ENCODE assay signal across 8 cellular contexts in the genomic region with DNA sequence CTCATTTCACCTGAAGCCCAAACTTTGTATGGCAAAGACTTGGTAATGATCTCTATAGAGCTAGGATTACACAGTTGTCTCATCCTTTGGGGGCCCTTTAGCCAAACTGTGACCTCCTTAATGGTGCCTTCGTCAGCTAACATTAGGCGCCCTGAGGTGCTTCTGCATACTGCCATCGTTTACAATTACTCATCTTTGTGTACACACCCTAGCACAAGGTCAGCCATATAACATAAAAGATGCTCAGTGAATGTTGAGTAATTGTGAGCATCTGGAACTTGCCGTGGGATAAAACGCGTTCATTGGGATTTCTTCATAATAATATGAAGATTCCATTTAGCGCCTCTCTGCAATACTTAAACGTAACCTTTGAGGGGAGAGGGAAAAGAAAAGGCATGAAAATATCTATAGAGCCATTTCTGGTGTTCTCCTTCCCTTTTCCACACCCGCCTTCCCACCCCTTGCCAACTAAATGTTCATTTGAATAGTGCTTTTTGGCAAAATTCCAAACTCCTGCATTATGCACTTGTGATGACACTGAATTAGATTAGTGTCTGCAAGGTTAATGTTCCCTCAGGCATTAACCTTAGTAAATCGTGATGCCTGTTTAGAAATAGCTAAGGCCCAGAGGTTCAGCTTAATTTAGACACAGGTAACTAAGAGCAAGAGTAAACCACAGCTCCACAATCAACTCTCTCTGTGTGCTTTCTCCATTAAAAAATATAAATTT. TPM values are rescaled to one million over a fixed set of nuclear protein-coding genes. Genes with fewer than 3 reads are reported as not detected.
DNase-seq lines count a peak whose midpoint lies in the region; ATAC-seq and TF ChIP-seq lines count a peak whose summit lies in the region.

No MANE protein-coding gene starts in this region.

- H3K36me3 Mint-ChIP-seq in effector memory CD8-positive, alpha-beta T cell (ENCODE audit: insufficient read depth), result peaks cover 24% of the 10 kb centered on the region

- H3K4me2 ChIP-seq in OCI-LY1 (ENCODE audit: low read length), result peak overlapping the region; percentile 91

- peaks cover 23 to 34% of the 10 kb centered on the region in 2 donors for H3K4me1 Mint-ChIP-seq in effector memory CD8-positive, alpha-beta T cell (ENCODE audit: low read depth in 2 of 2)

- H3K27me3 ChIP-seq in heart left ventricle (no peaks in the 10 kb centered on the region), OCI-LY1 (ENCODE audit: insufficient read depth, low read length) (no peaks in the 10 kb centered on the region), neuron (ENCODE audit: insufficient read depth, low read length) (no peaks in the 10 kb centered on the region)

- H3K9me3 ChIP-seq in heart left ventricle (no peaks in the 10 kb centered on the region), OCI-LY1 (ENCODE audit: low read length) (no peaks in the 10 kb centered on the region), neuron (ENCODE audit: low read length) (no peaks in the 10 kb centered on the region)

- H3K4me3 ChIP-seq in heart left ventricle (peak overlapping the region; percentile 43 to 94 (median 84)), OCI-LY1 (ENCODE audit: low read depth, low read length, poor library complexity, severe bottlenecking) (peak overlapping the region; percentile 89), neuron (ENCODE audit: low read length) (peak overlapping the region; percentile 65)

- H2AFZ ChIP-seq in OCI-LY1 (ENCODE audit: low read length), result no peak overlapping the region
- H2AFZ ChIP-seq in neuron (ENCODE audit: low read depth, low read length), result peak overlapping the region; percentile 98

- intact Hi-C loops in heart left ventricle (cut with DNase I), result loop anchor here in 4 of 10 donors (2.0 to 10.0 kb wide), 5 partner anchors 19 to 381 kb away; no protein-coding TSS in a partner anchor
- intact Hi-C loops in Right ventricle myocardium superior (cut with DNase I), result no loop called here

- H3F3A ChIP-seq in OCI-LY1 (ENCODE audit: insufficient read depth, low read length), result no peaks in the 10 kb centered on the region

- 57 to 63% (median 61%) methylated on average over 10 of the region's 10 CpGs for WGBS in heart left ventricle, 4 donors

- peak overlapping the region; percentile 99 to 100 for H3K27ac Mint-ChIP-seq in effector memory CD8-positive, alpha-beta T cell

- peaks cover 0 to 32% (median 19%) of the 10 kb centered on the region in 12 donors for H3K4me1 ChIP-seq in heart left ventricle
- peaks cover 21% of the 10 kb centered on the region for H3K4me1 ChIP-seq in OCI-LY1 (ENCODE audit: insufficient read depth, low read length, severe bottlenecking)
- H3K4me1 ChIP-seq in neuron (ENCODE audit: insufficient read depth, low read length), result peaks cover 18% of the 10 kb centered on the region

- no peaks in the 10 kb centered on the region for H3K9me3 Mint-ChIP-seq in effector memory CD8-positive, alpha-beta T cell

- H3K9me2 ChIP-seq in OCI-LY1 (ENCODE audit: low read depth, low read length), result no peaks in the 10 kb centered on the region

- no peak for DNase-seq in heart left ventricle
- DNase-seq in Right ventricle myocardium superior, result no peak
- no peak for DNase-seq in effector memory CD8-positive, alpha-beta T cell
- DNase-seq in GM19240 (ENCODE audit: insufficient read length, low spot score), result no peak
- DNase-seq in cerebellar cortex (ENCODE audit: low spot score), result no peak

- H3K27me3 Mint-ChIP-seq in effector memory CD8-positive, alpha-beta T cell, result no peaks in the 10 kb centered on the region

- peak overlapping the region; percentile 95 for H3K9ac ChIP-seq in OCI-LY1 (ENCODE audit: low read length)

- H3K79me2 ChIP-seq in OCI-LY1 (ENCODE audit: insufficient read depth, low read length), result peaks cover 34% of the 10 kb centered on the region

- TF ChIP-seq POLR2A in heart left ventricle (IDR thresholded peaks at IDR 0.05), result no peak

- H3K4me3 Mint-ChIP-seq in effector memory CD8-positive, alpha-beta T cell, result peak overlapping the region; percentile 89 to 92

- peak overlapping the region; percentile 80 to 97 (median 92) for H3K27ac ChIP-seq in heart left ventricle
- no peak overlapping the region for H3K27ac ChIP-seq in OCI-LY1 (ENCODE audit: low read depth, low read length, poor library complexity, severe bottlenecking)

- ATAC-seq in heart left ventricle, result no peak
- no peak for ATAC-seq in Right ventricle myocardium superior (ENCODE audit: poor library complexity)
- ATAC-seq in effector memory CD8-positive, alpha-beta T cell (replicated peaks), result no peak
- no peak for ATAC-seq in HG02623 (IDR thresholded peaks at IDR 0.05; ENCODE audit: unreplicated experiment)

- H3K36me3 ChIP-seq in heart left ventricle, result peaks cover 0 to 5% (median 0%) of the 10 kb centered on the region in 9 donors
- H3K36me3 ChIP-seq in OCI-LY1 (ENCODE audit: insufficient read depth, low read length), result 0 out of 2 replicates have a peak, but pooled peaks cover 3% of the 10 kb centered on the region
- peaks cover 3% of the 10 kb centered on the region for H3K36me3 ChIP-seq in neuron (ENCODE audit: insufficient read depth, low read length)

- TF ChIP-seq CTCF in heart left ventricle (IDR thresholded peaks at IDR 0.05), result no peak
- TF ChIP-seq CTCF in OCI-LY1 (IDR thresholded peaks at IDR 0.05; ENCODE audit: low read length), result no peak

- no peaks in the 10 kb centered on the region for H4K20me1 ChIP-seq in OCI-LY1 (ENCODE audit: insufficient read depth, low read length)

RNA-seq across cellular contexts. Expression of gene ZNF148, which starts 1.0 kb away (rescaled TPM):
- total RNA-seq in heart left ventricle (10 to 100 TPM; 24.1 to 62.4 (median 40.2) TPM), Right ventricle myocardium superior (45.2 TPM)
- 1 to 10 TPM; 4.5 to 8.4 TPM for polyA plus RNA-seq in heart left ventricle
